Comparison of ENCODE assay signal across 14 cellular contexts in genomic region chrX:110413727-110414124, GRCh38. TPM values are rescaled to one million over a fixed set of nuclear protein-coding genes. Genes with fewer than 3 reads are reported as not detected.
DNase-seq lines count a peak whose midpoint lies in the region; ATAC-seq and TF ChIP-seq lines count a peak whose summit lies in the region.
"Had no signal": no experiment of that assay in that cellular context is flagged by ENCODE, and none has a peak within 500 bp of the region (broad histone marks: within the 10 kb centered on the region; RNA-seq: fewer than 3 reads in every experiment).

No MANE protein-coding gene starts in this region.

- TF ChIP-seq CTCF in OCI-LY3 (IDR thresholded peaks at IDR 0.05; ENCODE audit: low read depth, low read length) = no peak
- TF ChIP-seq CTCF in CD8-positive, alpha-beta T cell (IDR thresholded peaks at IDR 0.05) = no peak
- TF ChIP-seq CTCF in lower lobe of right lung (IDR thresholded peaks at IDR 0.05) = no peak

- H3K9me3 Mint-ChIP-seq in activated CD4-positive, alpha-beta T cell treated with anti-CD3 and anti-CD28 coated beads, Interleukin-2, amount 10 ng/mL, durations not matched to agents 24 days and 14 days = no peaks in the 10 kb centered on the region
- H3K9me3 Mint-ChIP-seq in central memory CD8-positive, alpha-beta T cell = no peaks in the 10 kb centered on the region
- no peaks in the 10 kb centered on the region for H3K9me3 Mint-ChIP-seq in CD8-positive, alpha-beta T cell
- H3K9me3 Mint-ChIP-seq: CD14-positive monocyte had no signal

- POLR2A ChIA-PET in CD8-positive, alpha-beta T cell (lab: Charles Lee) = no interaction called here

- H3K27me3 Mint-ChIP-seq in activated CD4-positive, alpha-beta T cell treated with anti-CD3 and anti-CD28 coated beads, Interleukin-2, amount 10 ng/mL, durations not matched to agents 24 days and 14 days = peaks cover 2% of the 10 kb centered on the region
- peaks cover 10% of the 10 kb centered on the region for H3K27me3 Mint-ChIP-seq in central memory CD8-positive, alpha-beta T cell
- H3K27me3 Mint-ChIP-seq in CD8-positive, alpha-beta T cell (ENCODE audit: low read depth) = no peaks in the 10 kb centered on the region

- no peaks in the 10 kb centered on the region for H3K9me3 ChIP-seq in OCI-LY3 (ENCODE audit: insufficient read depth, low read length)
- H3K9me3 ChIP-seq in CD8-positive, alpha-beta T cell (ENCODE audit: low read length) = no peaks in the 10 kb centered on the region
- no peaks in the 10 kb centered on the region for H3K9me3 ChIP-seq in lower lobe of right lung
- H3K9me3 ChIP-seq: BE2C had no signal

- H3K4me3 Mint-ChIP-seq in activated CD4-positive, alpha-beta T cell treated with anti-CD3 and anti-CD28 coated beads, Interleukin-2, amount 10 ng/mL, durations not matched to agents 24 days and 14 days = no peak overlapping the region
- no peak overlapping the region for H3K4me3 Mint-ChIP-seq in central memory CD8-positive, alpha-beta T cell
- no peak overlapping the region for H3K4me3 Mint-ChIP-seq in CD8-positive, alpha-beta T cell
- H3K4me3 Mint-ChIP-seq: CD14-positive monocyte had no signal

- H2AFZ ChIP-seq in OCI-LY3 (ENCODE audit: low read depth, low read length) = no peak overlapping the region

- H3K4me1 ChIP-seq in OCI-LY3 (ENCODE audit: low read length) = peaks cover 30% of the 10 kb centered on the region
- no peaks in the 10 kb centered on the region for H3K4me1 ChIP-seq in CD8-positive, alpha-beta T cell (ENCODE audit: insufficient read depth, low read length)
- H3K4me1 ChIP-seq in lower lobe of right lung = peaks cover 3% of the 10 kb centered on the region
- H3K4me1 ChIP-seq: BE2C had no signal

- H3K36me3 Mint-ChIP-seq in activated CD4-positive, alpha-beta T cell treated with anti-CD3 and anti-CD28 coated beads, Interleukin-2, amount 10 ng/mL, durations not matched to agents 24 days and 14 days (ENCODE audit: low read depth) = no peaks in the 10 kb centered on the region
- H3K36me3 Mint-ChIP-seq in central memory CD8-positive, alpha-beta T cell (ENCODE audit: insufficient read depth) = no peaks in the 10 kb centered on the region
- no peaks in the 10 kb centered on the region for H3K36me3 Mint-ChIP-seq in CD8-positive, alpha-beta T cell
- H3K36me3 Mint-ChIP-seq: CD14-positive monocyte had no signal

- H3K9ac ChIP-seq in OCI-LY3 (ENCODE audit: low read length) = no peak overlapping the region

- peak overlapping the region; percentile 58 for H3K4me2 ChIP-seq in OCI-LY3 (ENCODE audit: low read length)

- ATAC-seq in central memory CD8-positive, alpha-beta T cell (replicated peaks; ENCODE audit: extremely low read depth, poor library complexity, severe bottlenecking) = no peak
- ATAC-seq in CD8-positive, alpha-beta T cell = no peak
- no peak for ATAC-seq in GM19397 (IDR thresholded peaks at IDR 0.05; ENCODE audit: unreplicated experiment)
- ATAC-seq in GM19463 (IDR thresholded peaks at IDR 0.05; ENCODE audit: unreplicated experiment) = no peak
- no peak for ATAC-seq in lower lobe of right lung

- H3K36me3 ChIP-seq in OCI-LY3 (replicated peaks; ENCODE audit: low read depth, low read length) = no peaks in the 10 kb centered on the region
- no peaks in the 10 kb centered on the region for H3K36me3 ChIP-seq in CD8-positive, alpha-beta T cell (ENCODE audit: insufficient read depth, low read length)
- no peaks in the 10 kb centered on the region for H3K36me3 ChIP-seq in lower lobe of right lung
- H3K36me3 ChIP-seq: BE2C had no signal

- H3K27ac ChIP-seq in OCI-LY3 (ENCODE audit: low read length) = no peak overlapping the region
- H3K27ac ChIP-seq in CD8-positive, alpha-beta T cell (ENCODE audit: low read depth, low read length) = no peak overlapping the region
- no peak overlapping the region for H3K27ac ChIP-seq in lower lobe of right lung
- H3K27ac ChIP-seq: 22Rv1, SK-N-MC had no signal

- H3K4me3 ChIP-seq in OCI-LY3 (ENCODE audit: low read length) (no peak overlapping the region), lower lobe of right lung (no peak overlapping the region)
- H3K4me3 ChIP-seq in CD8-positive, alpha-beta T cell (ENCODE audit: low read depth, low read length) = no peak overlapping the region

- intact Hi-C loops in activated CD4-positive, alpha-beta T cell treated with anti-CD3 and anti-CD28 coated beads, Interleukin-2, amount 10 ng/mL, durations not matched to agents 24 days and 14 days (cut with micrococcal nuclease) = loop anchor here (1.0 to 5.0 kb wide), 2 partner anchors 96 to 253 kb away; partner anchors contain the start of gene AMMECR1
- intact Hi-C loops in CD8-positive, alpha-beta T cell (cut with DNase I, micrococcal nuclease) = loop anchor here (1.0 kb wide), 2 partner anchors 253 to 257 kb away; no protein-coding TSS in a partner anchor
- intact Hi-C loops in lower lobe of right lung (cut with DNase I) = no loop called here

- peaks cover 5% of the 10 kb centered on the region; the same call in 1 of the 2 replicates for H3K27me3 ChIP-seq in OCI-LY3 (ENCODE audit: low read depth, low read length)
- H3K27me3 ChIP-seq in CD8-positive, alpha-beta T cell (ENCODE audit: insufficient read depth, low read length) = no peaks in the 10 kb centered on the region
- no peaks in the 10 kb centered on the region for H3K27me3 ChIP-seq in lower lobe of right lung (ENCODE audit: low read depth)
- H3K27me3 ChIP-seq: BE2C had no signal

- CTCF ChIA-PET in CD8-positive, alpha-beta T cell (lab: Charles Lee) = interaction anchor here (1.3 to 23.6 kb wide), 5 partner anchors 9 to 266 kb away, joined by 3 to 457 read pairs (median 5); no protein-coding TSS in a partner anchor

- H3K27ac Mint-ChIP-seq in activated CD4-positive, alpha-beta T cell treated with anti-CD3 and anti-CD28 coated beads, Interleukin-2, amount 10 ng/mL, durations not matched to agents 24 days and 14 days = peak overlapping the region; percentile 13
- H3K27ac Mint-ChIP-seq in central memory CD8-positive, alpha-beta T cell (ENCODE audit: low read depth) = peak overlapping the region; percentile 42
- H3K27ac Mint-ChIP-seq in CD8-positive, alpha-beta T cell = no peak overlapping the region
- H3K27ac Mint-ChIP-seq: CD14-positive monocyte had no signal

- no peaks in the 10 kb centered on the region for H3K79me2 ChIP-seq in OCI-LY3 (ENCODE audit: low read length)

- H3K4me1 Mint-ChIP-seq in activated CD4-positive, alpha-beta T cell treated with anti-CD3 and anti-CD28 coated beads, Interleukin-2, amount 10 ng/mL, durations not matched to agents 24 days and 14 days = peaks cover 6% of the 10 kb centered on the region
- H3K4me1 Mint-ChIP-seq in central memory CD8-positive, alpha-beta T cell = peaks cover 11% of the 10 kb centered on the region
- no peaks in the 10 kb centered on the region for H3K4me1 Mint-ChIP-seq in CD8-positive, alpha-beta T cell (ENCODE audit: low read depth)

- DNase-seq in activated CD4-positive, alpha-beta T cell treated with anti-CD3 and anti-CD28 coated beads, Interleukin-2, amount 10 ng/mL, durations not matched to agents 24 days and 14 days = no peak
- no peak for DNase-seq in activated CD4-positive, alpha-beta T cell treated with anti-CD3 and anti-CD28 coated beads for 4 hours
- no peak for DNase-seq in central memory CD8-positive, alpha-beta T cell (ENCODE audit: low spot score in 2 of 2)
- DNase-seq in CD8-positive, alpha-beta T cell = no peak
- DNase-seq in lower lobe of right lung = no peak
- DNase-seq: SHP77 treated with DMSO at 0.1 percent for 48 hours had no signal

- no peaks in the 10 kb centered on the region for H4K20me1 ChIP-seq in OCI-LY3 (ENCODE audit: insufficient read depth, low read length)

RNA-seq across cellular contexts. Expression of gene RTL9, which starts 55.1 kb away (rescaled TPM):
- not detected in 2 replicates for total RNA-seq in activated CD4-positive, alpha-beta T cell treated with anti-CD3 and anti-CD28 coated beads, Interleukin-2, amount 10 ng/mL, durations not matched to agents 24 days and 14 days
- not detected for total RNA-seq in CD8-positive, alpha-beta T cell
- total RNA-seq in lower lobe of right lung = not detected
- total RNA-seq: Calu3 had no signal
